In the genomic region with DNA sequence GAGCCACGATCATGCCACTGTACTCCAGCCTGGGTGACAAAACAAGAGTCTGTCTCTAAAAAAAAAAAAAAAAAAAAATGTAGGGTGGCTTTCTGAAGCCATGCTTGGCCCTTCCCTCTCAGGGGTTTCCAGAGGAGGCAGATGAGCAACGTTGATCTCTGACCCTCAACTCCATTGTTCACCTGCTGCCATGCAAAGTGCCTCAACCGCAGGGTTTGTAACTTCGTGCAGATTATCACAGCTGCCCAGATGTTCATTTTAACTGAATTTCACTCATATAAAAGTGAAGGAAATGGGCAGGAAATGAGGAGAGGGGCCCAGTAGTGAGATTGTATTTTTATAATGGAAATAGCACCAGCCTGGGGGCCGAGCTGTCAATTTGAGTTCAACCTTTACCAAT, we compare ENCODE assay signal across 1 cellular context.
TF ChIP-seq lines count a peak whose summit lies in the region.

No MANE protein-coding gene starts in this region.

TF ChIP-seq in HepG2, 621 proteins besides CTCF, POLR2A, EP300 and RAD21:
- TF ChIP-seq, protein P1, sequence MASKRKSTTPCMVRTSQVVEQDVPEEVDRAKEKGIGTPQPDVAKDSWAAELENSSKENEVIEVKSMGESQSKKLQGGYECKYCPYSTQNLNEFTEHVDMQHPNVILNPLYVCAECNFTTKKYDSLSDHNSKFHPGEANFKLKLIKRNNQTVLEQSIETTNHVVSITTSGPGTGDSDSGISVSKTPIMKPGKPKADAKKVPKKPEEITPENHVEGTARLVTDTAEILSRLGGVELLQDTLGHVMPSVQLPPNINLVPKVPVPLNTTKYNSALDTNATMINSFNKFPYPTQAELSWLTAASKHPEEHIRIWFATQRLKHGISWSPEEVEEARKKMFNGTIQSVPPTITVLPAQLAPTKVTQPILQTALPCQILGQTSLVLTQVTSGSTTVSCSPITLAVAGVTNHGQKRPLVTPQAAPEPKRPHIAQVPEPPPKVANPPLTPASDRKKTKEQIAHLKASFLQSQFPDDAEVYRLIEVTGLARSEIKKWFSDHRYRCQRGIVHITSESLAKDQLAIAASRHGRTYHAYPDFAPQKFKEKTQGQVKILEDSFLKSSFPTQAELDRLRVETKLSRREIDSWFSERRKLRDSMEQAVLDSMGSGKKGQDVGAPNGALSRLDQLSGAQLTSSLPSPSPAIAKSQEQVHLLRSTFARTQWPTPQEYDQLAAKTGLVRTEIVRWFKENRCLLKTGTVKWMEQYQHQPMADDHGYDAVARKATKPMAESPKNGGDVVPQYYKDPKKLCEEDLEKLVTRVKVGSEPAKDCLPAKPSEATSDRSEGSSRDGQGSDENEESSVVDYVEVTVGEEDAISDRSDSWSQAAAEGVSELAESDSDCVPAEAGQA (IDR thresholded peaks at IDR 0.05; ENCODE audit: low read depth), result no peak
- TF ChIP-seq, protein P1 (CRISPR knock-in tag; IDR thresholded peaks at IDR 0.05; ENCODE audit: borderline replicate concordance), result no peak
- TF ChIP-seq NR2F1 (CRISPR knock-in tag; IDR thresholded peaks at IDR 0.05) (0 out of 4 replicates have a peak, but pooled peaks of 1 of the 2 experiments have one; percentile 22), DR1 (CRISPR knock-in tag; IDR thresholded peaks at IDR 0.05) (no peak), ZSCAN12 (CRISPR knock-in tag; IDR thresholded peaks at IDR 0.05) (no peak), ZNF30 (CRISPR knock-in tag; IDR thresholded peaks at IDR 0.05) (no peak)
